ENCODE assay signal across 29 cellular contexts in the genomic region with DNA sequence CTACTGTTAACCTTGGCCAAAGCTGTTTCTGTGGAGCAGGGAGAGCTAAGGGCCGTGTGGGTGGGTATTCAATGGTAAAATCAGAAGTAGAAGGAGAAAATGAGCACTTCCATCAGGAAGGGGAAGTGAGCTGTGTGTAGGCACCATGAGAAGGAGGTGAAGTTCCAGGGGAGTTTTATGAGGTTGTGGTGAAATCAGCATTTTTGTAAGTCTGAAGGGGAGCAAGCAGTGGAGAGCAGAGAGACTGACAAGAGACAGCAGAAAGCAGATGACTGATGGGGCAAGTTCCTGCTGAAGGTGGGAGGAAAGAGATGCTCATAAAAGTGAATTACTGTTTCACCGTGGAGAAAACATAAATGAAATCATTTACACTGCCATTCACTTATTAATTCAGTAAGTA. TPM values are rescaled to one million over a fixed set of nuclear protein-coding genes. Genes with fewer than 3 reads are reported as not detected.
DNase-seq lines count a peak whose midpoint lies in the region; ATAC-seq, FAIRE-seq and TF ChIP-seq lines count a peak whose summit lies in the region.
"Had no signal": no experiment of that assay in that cellular context is flagged by ENCODE, and none has a peak within 500 bp of the region (broad histone marks: within the 10 kb centered on the region; RNA-seq: fewer than 3 reads in every experiment).

No MANE protein-coding gene starts in this region.

- H3K27me3 ChIP-seq in MM.1S (replicated peaks; ENCODE audit: insufficient read depth, low read length) = 0 out of 2 replicates have a peak, but pooled peaks cover 4% of the 10 kb centered on the region
- H3K27me3 ChIP-seq in small intestine (ENCODE audit: control insufficient read depth in 2 of 2, insufficient read depth in 2 of 2, low read length in 2 of 2) = peaks cover 6% of the 10 kb centered on the region in 2 donors
- H3K27me3 ChIP-seq: ovary had no signal

- FAIRE-seq in GM12891 (lab: Jason Lieb, UNC) (peak; percentile 5), small intestine (lab: Jason Lieb, UNC) (no peak)
- FAIRE-seq: astrocyte, endothelial cell of umbilical vein, urothelium cell line had no signal

- no peaks in the 10 kb centered on the region for H3K79me2 ChIP-seq in MM.1S (ENCODE audit: low read length)

- no peak for ATAC-seq in HG03457 (IDR thresholded peaks at IDR 0.05; ENCODE audit: unreplicated experiment)
- no peak for ATAC-seq in omental fat pad (ENCODE audit: low FRiP score)
- ATAC-seq: left cardiac atrium had no signal

- H3K36me3 ChIP-seq in MM.1S (replicated peaks; ENCODE audit: insufficient read depth, low read length) (no peaks in the 10 kb centered on the region), small intestine (ENCODE audit: control insufficient read depth in 2 of 2, insufficient read depth in 2 of 2, low read length in 2 of 2) (no peaks in the 10 kb centered on the region)
- H3K36me3 ChIP-seq: ovary, Peyer's patch had no signal

- TF ChIP-seq CTCF in MM.1S (IDR thresholded peaks at IDR 0.05; ENCODE audit: low read length) (no peak), omental fat pad (IDR thresholded peaks at IDR 0.05) (no peak)

- peaks cover 10% of the 10 kb centered on the region for H3F3A ChIP-seq in MM.1S (ENCODE audit: insufficient read depth, low read length)

- DNase-seq in GM12891 (ENCODE audit: insufficient read length, low spot score) (no peak), MM.1S (no peak), OCI-M1 (lab: John Stamatoyannopoulos, UW) (peak; percentile 33), left kidney (ENCODE audit: low read depth, low spot score) (peak; percentile 9), small intestine (no peak), omental fat pad (ENCODE audit: low spot score) (no peak), COLO668 (lab: John Stamatoyannopoulos, UW; ENCODE audit: unreplicated experiment) (no peak)
- DNase-seq: activated CD4-positive, alpha-beta T cell treated with anti-CD3 and anti-CD28 coated beads, Interleukin-2, amount 50 U/mL, for 4 hours; activated CD8-positive, alpha-beta memory T cell treated with anti-CD3 and anti-CD28 coated beads, Interleukin-2, amount 50 U/mL, for 4 hours; CD4-positive, CD25-positive, alpha-beta regulatory T cell; DMS 273 treated with DMSO at 0.1 percent for 48 hours; dorsolateral prefrontal cortex; head of caudate nucleus; left cardiac atrium; mesenchymal stem cell; naive thymus-derived CD4-positive, alpha-beta T cell; NCI-H1092 treated with DMSO at 0.1 percent for 48 hours; NCI-H1930; NCI-H345; NCI-H774; ovary; Peyer's patch; stimulated activated CD4-positive, alpha-beta T cell treated with anti-CD3 and anti-CD28 coated beads, Interleukin-15, amount 100 ng/mL, for 24 hours; substantia nigra had no signal

- no peaks in the 10 kb centered on the region for H4K20me1 ChIP-seq in MM.1S (ENCODE audit: insufficient read depth, low read length)

- no peaks in the 10 kb centered on the region for H3K9me3 ChIP-seq in MM.1S (replicated peaks; ENCODE audit: insufficient read depth, low read length)
- no peaks in the 10 kb centered on the region for H3K9me3 ChIP-seq in small intestine (ENCODE audit: control insufficient read depth, low read depth)
- H3K9me3 ChIP-seq: ovary, Peyer's patch had no signal

- no peak overlapping the region for H3K9ac ChIP-seq in MM.1S (ENCODE audit: low read length)

- H2AFZ ChIP-seq in MM.1S (ENCODE audit: low read length) = no peak overlapping the region

- H3K4me3 ChIP-seq in MM.1S (ENCODE audit: low read length) (no peak overlapping the region), small intestine (ENCODE audit: low read depth in 1 of 2, low read length in 2 of 2) (no peak overlapping the region)
- H3K4me3 ChIP-seq: dorsolateral prefrontal cortex, ovary, Peyer's patch had no signal

- peaks cover 23% of the 10 kb centered on the region for H3K4me1 ChIP-seq in MM.1S (ENCODE audit: low read length)
- peaks cover 0 to 7% of the 10 kb centered on the region in 2 donors for H3K4me1 ChIP-seq in small intestine (ENCODE audit: control insufficient read depth in 2 of 2, insufficient read depth in 1 of 2, low read depth in 1 of 2, low read length in 1 of 2)

- WGBS in small intestine, 3 donors = 38 to 62% (median 46%) methylated on average over 2 of the region's 2 CpGs

- H3K4me2 ChIP-seq in MM.1S (ENCODE audit: low read depth, low read length) = peak overlapping the region; percentile 50; the same call in 1 of the 2 replicates

- no peaks in the 10 kb centered on the region for H3K9me2 ChIP-seq in MM.1S (replicated peaks; ENCODE audit: insufficient read depth, low read length)

- H3K27ac ChIP-seq in MM.1S (ENCODE audit: low read length) (peak overlapping the region; percentile 65; the same call in 1 of the 2 replicates), small intestine (ENCODE audit: low read depth in 1 of 2, low read length in 1 of 2) (no peak overlapping the region)
- H3K27ac ChIP-seq: dorsolateral prefrontal cortex, ovary, Peyer's patch had no signal

- no peak for TF ChIP-seq POLR2A in GM12891 (IDR thresholded peaks at IDR 0.05; ENCODE audit: low read depth, low read length)

TF ChIP-seq in GM12891, 5 proteins besides CTCF, POLR2A, EP300 and RAD21:
- TF ChIP-seq SPI1 (IDR thresholded peaks at IDR 0.05; ENCODE audit: low read depth, low read length) (peak; percentile 81), PAX5 (IDR thresholded peaks at IDR 0.05; ENCODE audit: insufficient read depth, low read length, severe bottlenecking) (no peak)

RNA-seq across cellular contexts. Expression of a gene that starts 2.7 kb away (rescaled TPM):
- polyA plus RNA-seq in GM12891 (2012; ENCODE audit: low read depth, missing spikeins) = not detected
- polyA plus RNA-seq in small intestine = under 1 TPM in 1 of 3 donors, not detected in 2; 0.06 TPM
- total RNA-seq in omental fat pad = 1 to 10 TPM in 1 of 4 donors, under 1 TPM in 2, not detected in 1; 0.28 to 1.9 (median 0.79) TPM
- total RNA-seq: astrocyte; CD4-positive, CD25-positive, alpha-beta regulatory T cell; WTC11 had no signal
- polyA plus RNA-seq: CD4-positive, CD25-positive, alpha-beta regulatory T cell; naive thymus-derived CD4-positive, alpha-beta T cell had no signal

Comparison
In these comparisons a context has a peak if more than half of its experiments do, and no peak if none do; other contexts are left out.
1. DNase-seq: peak in OCI-M1 (single experiment) and left kidney (single experiment); none in GM12891 (single experiment), MM.1S (single experiment), small intestine (single experiment), omental fat pad (single experiment) and COLO668 (single experiment).